Comparison of ENCODE assay signal across 16 cellular contexts in the genomic region with DNA sequence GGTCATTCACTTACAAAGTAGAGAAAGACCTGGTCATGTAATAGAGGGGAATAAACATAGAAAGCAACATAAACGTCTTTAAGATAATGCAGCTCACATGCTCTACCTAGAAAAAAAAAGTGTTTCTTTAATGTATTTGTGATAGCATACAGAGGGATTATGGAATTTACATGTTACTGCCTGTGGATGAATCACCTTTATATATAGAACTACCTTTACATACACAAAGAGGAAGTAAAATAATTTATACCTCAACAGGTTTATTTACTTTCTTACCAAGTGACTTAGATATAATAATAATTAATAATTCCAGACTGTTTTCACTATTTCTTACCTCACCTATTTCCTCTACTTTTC.
"Had no signal": no experiment of that assay in that cellular context is flagged by ENCODE, and none has a peak within 500 bp of the region (broad histone marks: within the 10 kb centered on the region; RNA-seq: fewer than 3 reads in every experiment).

No MANE protein-coding gene starts in this region.

- H3K27me3 Mint-ChIP-seq: activated naive CD4-positive, alpha-beta T cell treated with anti-CD3 and anti-CD28 coated beads, Interleukin-2, amount 10 ng/mL, durations not matched to agents 7 days and 5 days; activated T-cell treated with anti-CD3 and anti-CD28 coated beads, Interleukin-2, amount 50 U/mL, for 24 hours; stimulated activated naive B cell treated with anti-CD40 and anti-IgM and Interleukin-4, amounts not matched to agents 10 μg/mL and 1 μg/mL and 100 μg/mL, for 72 hours; T-cell had no signal

- H3K27me3 ChIP-seq: thyroid gland, vagina had no signal

- H3K9me3 ChIP-seq: thyroid gland, vagina had no signal

- H3K9ac ChIP-seq: parathyroid adenoma had no signal

- H2AFZ ChIP-seq: parathyroid adenoma had no signal

- H3K79me2 ChIP-seq: parathyroid adenoma had no signal

- H3K4me3 Mint-ChIP-seq: activated naive CD4-positive, alpha-beta T cell treated with anti-CD3 and anti-CD28 coated beads, Interleukin-2, amount 10 ng/mL, durations not matched to agents 7 days and 5 days; activated T-cell treated with anti-CD3 and anti-CD28 coated beads, Interleukin-2, amount 50 U/mL, for 24 hours; immature natural killer cell; stimulated activated naive B cell treated with anti-CD40 and anti-IgM and Interleukin-4, amounts not matched to agents 10 μg/mL and 1 μg/mL and 100 μg/mL, for 72 hours; T-cell had no signal

- H3K9me3 Mint-ChIP-seq: activated naive CD4-positive, alpha-beta T cell treated with anti-CD3 and anti-CD28 coated beads, Interleukin-2, amount 10 ng/mL, durations not matched to agents 7 days and 5 days; activated T-cell treated with anti-CD3 and anti-CD28 coated beads, Interleukin-2, amount 50 U/mL, for 24 hours; immature natural killer cell; stimulated activated naive B cell treated with anti-CD40 and anti-IgM and Interleukin-4, amounts not matched to agents 10 μg/mL and 1 μg/mL and 100 μg/mL, for 72 hours; T-cell had no signal

- H3K27ac ChIP-seq: parathyroid adenoma, thyroid gland, vagina had no signal

- H3K36me3 ChIP-seq: thyroid gland, vagina had no signal

- H3K4me3 ChIP-seq: lung, thyroid gland, vagina had no signal

- H3K27ac Mint-ChIP-seq: activated naive CD4-positive, alpha-beta T cell treated with anti-CD3 and anti-CD28 coated beads, Interleukin-2, amount 10 ng/mL, durations not matched to agents 7 days and 5 days; activated T-cell treated with anti-CD3 and anti-CD28 coated beads, Interleukin-2, amount 50 U/mL, for 24 hours; stimulated activated naive B cell treated with anti-CD40 and anti-IgM and Interleukin-4, amounts not matched to agents 10 μg/mL and 1 μg/mL and 100 μg/mL, for 72 hours; T-cell had no signal

- DNase-seq: activated CD4-positive, alpha-beta T cell treated with anti-CD3 and anti-CD28 coated beads for 1 hour; activated CD4-positive, alpha-beta T cell treated with anti-CD3 and anti-CD28 coated beads, Interleukin-2, amount 50 U/mL, for 4 hours; activated naive CD4-positive, alpha-beta T cell treated with anti-CD3 and anti-CD28 coated beads, Interleukin-2, amount 10 ng/mL, durations not matched to agents 7 days and 5 days; activated T-cell treated with anti-CD3 and anti-CD28 coated beads, Interleukin-2, amount 50 U/mL, for 24 hours; immature natural killer cell; left cardiac atrium; midbrain; stimulated activated CD4-positive, alpha-beta T cell treated with anti-CD3 and anti-CD28 coated beads, Interleukin-15, amount 100 ng/mL, for 24 hours; stimulated activated CD4-positive, alpha-beta T cell treated with anti-CD3 and anti-CD28 coated beads, Interleukin-4, amount 100 ng/mL, for 1 hour; stimulated activated naive B cell treated with anti-CD40 and anti-IgM and Interleukin-4, amounts not matched to agents 10 μg/mL and 1 μg/mL and 100 μg/mL, for 72 hours; T-cell; T-helper 9 cell; thyroid gland had no signal

- ATAC-seq: left cardiac atrium; stimulated activated naive B cell treated with anti-CD40 and anti-IgM and Interleukin-4, amounts not matched to agents 10 μg/mL and 1 μg/mL and 100 μg/mL, for 72 hours; T-cell had no signal

- H3K36me3 Mint-ChIP-seq: activated naive CD4-positive, alpha-beta T cell treated with anti-CD3 and anti-CD28 coated beads, Interleukin-2, amount 10 ng/mL, durations not matched to agents 7 days and 5 days; immature natural killer cell; stimulated activated naive B cell treated with anti-CD40 and anti-IgM and Interleukin-4, amounts not matched to agents 10 μg/mL and 1 μg/mL and 100 μg/mL, for 72 hours; T-cell had no signal
